ENCODE assay signal across 1 cellular context in the genomic region with DNA sequence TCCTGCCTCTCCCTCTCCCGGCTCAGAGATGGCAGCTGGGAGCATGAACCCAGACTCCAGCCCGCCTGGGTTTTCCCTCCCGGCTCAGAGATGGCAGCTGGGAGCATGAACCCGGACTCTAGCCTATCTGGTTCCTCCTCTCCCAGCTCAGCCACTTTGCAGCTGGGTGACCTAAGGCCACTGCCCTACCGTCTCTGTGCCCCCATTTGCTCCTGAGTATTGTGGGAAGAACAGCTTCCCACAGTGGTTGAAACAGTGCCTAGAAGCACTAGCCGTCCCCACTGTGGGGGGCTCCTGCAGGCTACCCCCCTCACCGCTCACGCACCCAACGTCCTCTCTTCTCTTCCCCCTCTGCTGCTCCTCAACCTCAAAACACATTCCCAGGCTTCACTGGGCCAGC.
TF ChIP-seq lines count a peak whose summit lies in the region.

No MANE protein-coding gene starts in this region.

TF ChIP-seq in IMR-90, 13 proteins besides CTCF, POLR2A, EP300 and RAD21 (continued from another document):
- TF ChIP-seq, protein P1, sequence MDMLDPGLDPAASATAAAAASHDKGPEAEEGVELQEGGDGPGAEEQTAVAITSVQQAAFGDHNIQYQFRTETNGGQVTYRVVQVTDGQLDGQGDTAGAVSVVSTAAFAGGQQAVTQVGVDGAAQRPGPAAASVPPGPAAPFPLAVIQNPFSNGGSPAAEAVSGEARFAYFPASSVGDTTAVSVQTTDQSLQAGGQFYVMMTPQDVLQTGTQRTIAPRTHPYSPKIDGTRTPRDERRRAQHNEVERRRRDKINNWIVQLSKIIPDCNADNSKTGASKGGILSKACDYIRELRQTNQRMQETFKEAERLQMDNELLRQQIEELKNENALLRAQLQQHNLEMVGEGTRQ (IDR thresholded peaks at IDR 0.05; ENCODE audit: low read depth, low read length), result no peak
- TF ChIP-seq NFE2L2 (IDR thresholded peaks at IDR 0.05; ENCODE audit: low read depth, low read length), result no peak
- no peak for TF ChIP-seq MAFK (IDR thresholded peaks at IDR 0.05; ENCODE audit: low read depth, low read length)
- TF ChIP-seq SMC3 (IDR thresholded peaks at IDR 0.05; ENCODE audit: low read depth, low read length), result no peak
